Comparison of ENCODE assay signal across 16 cellular contexts in genomic region chr2:136486115-136486514, GRCh38.
A peak's percentile ranks its signal among the peaks of the same experiment; 100 is the strongest.
DNase-seq lines count a peak whose midpoint lies in the region; ATAC-seq and TF ChIP-seq lines count a peak whose summit lies in the region.
"Had no signal": no experiment of that assay in that cellular context is flagged by ENCODE, and none has a peak within 500 bp of the region (broad histone marks: within the 10 kb centered on the region; RNA-seq: fewer than 3 reads in every experiment).

No MANE protein-coding gene starts in this region.

- intact Hi-C loops in CD14-positive monocyte (cut with micrococcal nuclease): no loop called here

- DNase-seq in MV-4-11 (lab: John Stamatoyannopoulos, UW) (peak; percentile 68), CD14-positive monocyte (ENCODE audit: low spot score) (no peak), mucosa of gallbladder (ENCODE audit: low spot score) (no peak), NCI-H1105 (lab: John Stamatoyannopoulos, UW) (no peak)
- no peak for DNase-seq in activated CD8-positive, alpha-beta T cell treated with anti-CD3 and anti-CD28 coated beads, Interleukin-2, amount 10 ng/mL, durations not matched to agents 7 days and 5 days
- DNase-seq: activated naive CD4-positive, alpha-beta T cell treated with anti-CD3 and anti-CD28 coated beads for 36 hours; DMS79; naive thymus-derived CD4-positive, alpha-beta T cell; NCI-H1417; PC-3; thyroid gland; WERI-Rb-1 had no signal

- no peaks in the 10 kb centered on the region for H3K36me3 Mint-ChIP-seq in activated CD8-positive, alpha-beta T cell treated with anti-CD3 and anti-CD28 coated beads, Interleukin-2, amount 10 ng/mL, durations not matched to agents 7 days and 5 days (ENCODE audit: low read depth)
- no peaks in the 10 kb centered on the region for H3K36me3 Mint-ChIP-seq in CD14-positive monocyte
- H3K36me3 Mint-ChIP-seq: naive thymus-derived CD4-positive, alpha-beta T cell had no signal

- H3K27ac Mint-ChIP-seq in activated CD8-positive, alpha-beta T cell treated with anti-CD3 and anti-CD28 coated beads, Interleukin-2, amount 10 ng/mL, durations not matched to agents 7 days and 5 days: no peak overlapping the region
- H3K27ac Mint-ChIP-seq in CD14-positive monocyte: no peak overlapping the region
- H3K27ac Mint-ChIP-seq: activated naive CD4-positive, alpha-beta T cell treated with anti-CD3 and anti-CD28 coated beads for 36 hours; naive thymus-derived CD4-positive, alpha-beta T cell had no signal

- H3K27me3 Mint-ChIP-seq in activated CD8-positive, alpha-beta T cell treated with anti-CD3 and anti-CD28 coated beads, Interleukin-2, amount 10 ng/mL, durations not matched to agents 7 days and 5 days (ENCODE audit: low read depth): peaks cover 3% of the 10 kb centered on the region
- peaks cover 0 to 2% (median 0%) of the 10 kb centered on the region in 3 donors for H3K27me3 Mint-ChIP-seq in CD14-positive monocyte (ENCODE audit: low read depth in 3 of 3)

- POLR2A ChIA-PET in activated CD8-positive, alpha-beta T cell treated with anti-CD3 and anti-CD28 coated beads, Interleukin-2, amount 10 ng/mL, durations not matched to agents 7 days and 5 days (lab: Charles Lee): no interaction called here

- no peak for TF ChIP-seq CTCF in CD14-positive monocyte (IDR thresholded peaks at IDR 0.05)

- ATAC-seq in GM18502 (IDR thresholded peaks at IDR 0.05; ENCODE audit: poor library complexity, unreplicated experiment) (peak; percentile 69), GM19463 (IDR thresholded peaks at IDR 0.05; ENCODE audit: unreplicated experiment) (peak; percentile 76), HG02884 (IDR thresholded peaks at IDR 0.05; ENCODE audit: unreplicated experiment) (peak; percentile 85)
- ATAC-seq in activated CD8-positive, alpha-beta T cell treated with anti-CD3 and anti-CD28 coated beads, Interleukin-2, amount 10 ng/mL, durations not matched to agents 7 days and 5 days: no peak
- ATAC-seq: naive thymus-derived CD4-positive, alpha-beta T cell; PC-3; SK-N-SH treated with all-trans-retinoic acid at 6 μM for 48 hours had no signal

- H3K4me1 Mint-ChIP-seq in activated CD8-positive, alpha-beta T cell treated with anti-CD3 and anti-CD28 coated beads, Interleukin-2, amount 10 ng/mL, durations not matched to agents 7 days and 5 days (ENCODE audit: low read depth): no peaks in the 10 kb centered on the region
- no peaks in the 10 kb centered on the region for H3K4me1 Mint-ChIP-seq in CD14-positive monocyte
- H3K4me1 Mint-ChIP-seq: naive thymus-derived CD4-positive, alpha-beta T cell had no signal

- CTCF ChIA-PET in activated CD8-positive, alpha-beta T cell treated with anti-CD3 and anti-CD28 coated beads, Interleukin-2, amount 10 ng/mL, durations not matched to agents 7 days and 5 days (lab: Charles Lee): no interaction called here

- H3K4me3 Mint-ChIP-seq in activated CD8-positive, alpha-beta T cell treated with anti-CD3 and anti-CD28 coated beads, Interleukin-2, amount 10 ng/mL, durations not matched to agents 7 days and 5 days: no peak overlapping the region
- no peak overlapping the region for H3K4me3 Mint-ChIP-seq in CD14-positive monocyte
- H3K4me3 Mint-ChIP-seq: activated naive CD4-positive, alpha-beta T cell treated with anti-CD3 and anti-CD28 coated beads for 36 hours; naive thymus-derived CD4-positive, alpha-beta T cell had no signal

- H3K9me3 Mint-ChIP-seq in activated CD8-positive, alpha-beta T cell treated with anti-CD3 and anti-CD28 coated beads, Interleukin-2, amount 10 ng/mL, durations not matched to agents 7 days and 5 days (ENCODE audit: insufficient read depth): no peaks in the 10 kb centered on the region
- H3K9me3 Mint-ChIP-seq in CD14-positive monocyte: peaks cover 0 to 6% (median 2%) of the 10 kb centered on the region in 7 donors
- H3K9me3 Mint-ChIP-seq: activated naive CD4-positive, alpha-beta T cell treated with anti-CD3 and anti-CD28 coated beads for 36 hours had no signal
